In the genomic region with DNA sequence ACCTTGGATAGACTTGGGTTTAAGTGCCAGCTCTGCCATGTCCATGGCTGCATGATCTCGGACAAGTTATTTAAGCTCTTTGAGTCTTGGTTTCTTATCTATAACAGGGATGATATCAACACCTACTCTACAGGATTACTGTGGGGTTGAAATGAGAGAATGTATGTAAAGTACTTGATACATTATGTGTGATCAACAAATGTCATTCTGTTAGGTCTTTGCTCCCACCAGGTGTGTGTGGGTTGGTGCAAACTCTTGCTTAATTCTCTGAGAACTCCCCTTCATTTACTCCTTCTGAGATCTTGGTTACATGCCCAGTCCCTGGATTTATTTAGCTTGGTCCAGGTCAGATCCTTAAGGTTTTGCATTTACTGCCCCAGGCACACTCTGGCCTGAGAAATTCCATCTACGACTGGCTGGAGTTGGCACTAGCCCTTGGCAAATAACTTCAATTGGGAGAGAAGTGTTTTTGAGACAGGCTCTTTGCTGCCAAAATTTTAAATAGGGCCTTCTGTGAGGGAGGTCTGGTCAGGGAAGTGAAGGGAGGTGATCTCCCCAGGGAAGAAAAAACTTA, we compare ENCODE assay signal across 14 cellular contexts.
DNase-seq lines count a peak whose midpoint lies in the region; ATAC-seq and TF ChIP-seq lines count a peak whose summit lies in the region.
"Had no signal": no experiment of that assay in that cellular context is flagged by ENCODE, and none has a peak within 500 bp of the region (broad histone marks: within the 10 kb centered on the region; RNA-seq: fewer than 3 reads in every experiment).

No MANE protein-coding gene starts in this region.

- ATAC-seq in omental fat pad (ENCODE audit: low FRiP score) (peak; percentile 7), HG02840 (IDR thresholded peaks at IDR 0.05; ENCODE audit: low FRiP score, unreplicated experiment) (no peak)
- ATAC-seq: stimulated activated effector memory CD8-positive, alpha-beta T cell treated with anti-CD3 and anti-CD28 coated beads, Interleukin-12 subunit alpha, Interleukin-12 subunit beta, amount 100 ng/mL, for 72 hours; T-cell had no signal

- H3K27me3 ChIP-seq in mammary epithelial cell (ENCODE audit: insufficient read depth, low read length) (no peaks in the 10 kb centered on the region), duodenal mucosa (ENCODE audit: control insufficient read depth in 1 of 2, insufficient read depth in 2 of 2, low read length in 2 of 2) (no peaks in the 10 kb centered on the region), transverse colon (no peaks in the 10 kb centered on the region)
- H3K27me3 ChIP-seq: adrenal gland had no signal

- H3K27ac Mint-ChIP-seq in MCF 10A (ENCODE audit: low read depth, unreplicated experiment), result peak overlapping the region; percentile 99
- H3K27ac Mint-ChIP-seq: stimulated activated effector memory CD8-positive, alpha-beta T cell treated with anti-CD3 and anti-CD28 coated beads, Interleukin-12 subunit alpha, Interleukin-12 subunit beta, amount 100 ng/mL, for 72 hours; T-cell had no signal

- BruUV-seq in MCF 10A (replicated peaks; lab: Mats Ljungman, UMichigan) (no TSS peak), mammary epithelial cell (replicated peaks; lab: Mats Ljungman, UMichigan) (no TSS peak)

- no peak for TF ChIP-seq EP300 in transverse colon (IDR thresholded peaks at IDR 0.05; ENCODE audit: low read depth)

- H3K9me3 Mint-ChIP-seq in MCF 10A (ENCODE audit: unreplicated experiment), result no peaks in the 10 kb centered on the region
- H3K9me3 Mint-ChIP-seq: stimulated activated effector memory CD8-positive, alpha-beta T cell treated with anti-CD3 and anti-CD28 coated beads, Interleukin-12 subunit alpha, Interleukin-12 subunit beta, amount 100 ng/mL, for 72 hours; T-cell had no signal

- DNase-seq in MCF 10A (ENCODE audit: unreplicated experiment) (peak; percentile 77), mammary epithelial cell (no peak), omental fat pad (ENCODE audit: low spot score) (no peak), transverse colon (no peak), KBM-7 (no peak), GM03348 (ENCODE audit: low spot score) (no peak)
- DNase-seq: activated T-cell treated with anti-CD3 and anti-CD28 coated beads for 4 hours; adrenal gland; foreskin melanocyte; stimulated activated CD4-positive, alpha-beta T cell treated with anti-CD3 and anti-CD28 coated beads, Interleukin-4, amount 100 ng/mL, for 4 hours; T-cell had no signal

- H3K4me1 Mint-ChIP-seq in MCF 10A (ENCODE audit: insufficient read depth, unreplicated experiment), result peaks cover 51% of the 10 kb centered on the region
- H3K4me1 Mint-ChIP-seq: stimulated activated effector memory CD8-positive, alpha-beta T cell treated with anti-CD3 and anti-CD28 coated beads, Interleukin-12 subunit alpha, Interleukin-12 subunit beta, amount 100 ng/mL, for 72 hours; T-cell had no signal

- intact Hi-C loops in MCF 10A (cut with micrococcal nuclease) (no loop called here), mammary epithelial cell (cut with micrococcal nuclease) (no loop called here), transverse colon (cut with DNase I; ENCODE audit: low total_unique reads) (no loop called here)

- no peak overlapping the region for H3K4me3 ChIP-seq in mammary epithelial cell (replicated peaks in 1 of 3; ENCODE audit: insufficient read depth in 1 of 3, low read depth in 2 of 3, low read length in 3 of 3)
- no peak overlapping the region for H3K4me3 ChIP-seq in duodenal mucosa (ENCODE audit: low read depth in 1 of 2, low read length in 2 of 2)
- H3K4me3 ChIP-seq in transverse colon, result no peak overlapping the region
- H3K4me3 ChIP-seq: adrenal gland had no signal

- no peak overlapping the region for H3K4me3 Mint-ChIP-seq in MCF 10A (ENCODE audit: unreplicated experiment)
- H3K4me3 Mint-ChIP-seq: stimulated activated effector memory CD8-positive, alpha-beta T cell treated with anti-CD3 and anti-CD28 coated beads, Interleukin-12 subunit alpha, Interleukin-12 subunit beta, amount 100 ng/mL, for 72 hours; T-cell had no signal

- H3K4me2 ChIP-seq in mammary epithelial cell (ENCODE audit: insufficient read depth, low read depth, low read length), result no peak overlapping the region

- POLR2A ChIA-PET in MCF 10A (lab: Yijun Ruan, JAX), result interaction anchor here (0.6 to 5.7 kb wide), 9 partner anchors 11 to 124 kb away, joined by 3 to 213 read pairs (median 4); a partner anchor contains a TSS

- peaks cover 30% of the 10 kb centered on the region for H3K4me1 ChIP-seq in mammary epithelial cell (ENCODE audit: insufficient read depth, low read length)
- H3K4me1 ChIP-seq in duodenal mucosa (ENCODE audit: control insufficient read depth in 1 of 2, insufficient read depth in 2 of 2, low read length in 2 of 2), result peaks cover 24 to 35% of the 10 kb centered on the region in 2 donors
- H3K4me1 ChIP-seq in transverse colon, result peaks cover 49 to 70% (median 60%) of the 10 kb centered on the region in 4 donors

- no peaks in the 10 kb centered on the region for H4K20me1 ChIP-seq in mammary epithelial cell (ENCODE audit: insufficient read depth, low read length)

- no peak for TF ChIP-seq POLR2A in transverse colon (IDR thresholded peaks at IDR 0.05)

- no peak overlapping the region for H3K9ac ChIP-seq in mammary epithelial cell (ENCODE audit: insufficient read depth, low read length)
- no peak overlapping the region for H3K9ac ChIP-seq in duodenal mucosa (ENCODE audit: low read depth in 1 of 2, low read length in 2 of 2)

- dilution Hi-C loops in mammary epithelial cell (cut with HindIII; ENCODE audit: low sequenced_read_pairs), result loop anchor here (5.0 kb wide), 2 partner anchors 56 to 74 kb away; no protein-coding TSS in a partner anchor

- H3K79me2 ChIP-seq in mammary epithelial cell (ENCODE audit: insufficient read depth, low read length), result no peaks in the 10 kb centered on the region

- CTCF ChIA-PET in MCF 10A (lab: Yijun Ruan, JAX), result interaction anchor here (0.6 to 2.6 kb wide), 4 partner anchors 15 to 1838 kb away, joined by 3 to 15 read pairs (median 7); no protein-coding TSS in a partner anchor
- CTCF ChIA-PET in mammary epithelial cell (lab: Charles Lee; ENCODE audit: low non-redundant PET), result no interaction called here

- no peaks in the 10 kb centered on the region for H3K27me3 Mint-ChIP-seq in MCF 10A (ENCODE audit: insufficient read depth, unreplicated experiment)

- no peak overlapping the region for H2AFZ ChIP-seq in mammary epithelial cell (ENCODE audit: low read depth, low read length)

- in situ Hi-C loops in mammary epithelial cell (cut with MboI; ENCODE audit: low sequenced_read_pairs in 2 of 2) (loop anchor here in 1 of 2 donors (25.0 kb wide), 1 partner anchor 116 kb away; no protein-coding TSS in a partner anchor), transverse colon (cut with MboI; ENCODE audit: low pct_ligation_motif_present in 1 of 4, low pct_unique_long_range_greater_than_20kb in 1 of 4, low sequenced_read_pairs in 3 of 4) (loop anchor here in 2 of 4 donors (5.0 to 25.0 kb wide), 2 partner anchors 61 to 116 kb away; no protein-coding TSS in a partner anchor), KBM-7 (cut with MboI; ENCODE audit: low pct_unique_long_range_greater_than_20kb, low sequenced_read_pairs) (no loop called here)

- no peaks in the 10 kb centered on the region for H3K36me3 ChIP-seq in mammary epithelial cell (ENCODE audit: insufficient read depth, low read length)
- H3K36me3 ChIP-seq in duodenal mucosa (ENCODE audit: control insufficient read depth in 1 of 2, insufficient read depth in 2 of 2, low read length in 2 of 2), result no peaks in the 10 kb centered on the region
- H3K36me3 ChIP-seq in transverse colon, result no peaks in the 10 kb centered on the region
- H3K36me3 ChIP-seq: adrenal gland had no signal

- TF ChIP-seq CTCF in MCF 10A (IDR thresholded peaks at IDR 0.05; ENCODE audit: unreplicated experiment) (no peak), mammary epithelial cell (conservative IDR thresholded peaks at IDR 0.05 in 1 of 2, IDR thresholded peaks at IDR 0.05 in 1 of 2; ENCODE audit: extremely low read depth in 1 of 2, insufficient read depth in 1 of 2, low read depth in 1 of 2, low read length in 2 of 2) (no peak), omental fat pad (IDR thresholded peaks at IDR 0.05) (no peak), transverse colon (IDR thresholded peaks at IDR 0.05) (no peak)

- H3K36me3 Mint-ChIP-seq in MCF 10A (ENCODE audit: insufficient read depth, unreplicated experiment), result no peaks in the 10 kb centered on the region
- H3K36me3 Mint-ChIP-seq: stimulated activated effector memory CD8-positive, alpha-beta T cell treated with anti-CD3 and anti-CD28 coated beads, Interleukin-12 subunit alpha, Interleukin-12 subunit beta, amount 100 ng/mL, for 72 hours; T-cell had no signal

- 75% methylated on average over 2 of the region's 2 CpGs for WGBS in mammary epithelial cell (ENCODE audit: low coverage, missing lambda C conversion rate)
- 70 to 74% methylated on average over 1 to 2 of the region's 2 CpGs for whole genome bisulfite sequencing in transverse colon (ENCODE audit: low coverage in 1 of 2), 2 donors

- H3K27ac ChIP-seq in mammary epithelial cell (ENCODE audit: insufficient read depth, low read depth, low read length), result no peak overlapping the region
- H3K27ac ChIP-seq in duodenal mucosa (ENCODE audit: low read depth, low read length), result peak overlapping the region; percentile 54
- H3K27ac ChIP-seq in transverse colon, result peak overlapping the region; percentile 90 to 94 (median 92)

- H3K9me3 ChIP-seq in mammary epithelial cell (replicated peaks; ENCODE audit: insufficient read depth, low read length) (no peaks in the 10 kb centered on the region), duodenal mucosa (ENCODE audit: control insufficient read depth in 1 of 2, low read length in 2 of 2) (no peaks in the 10 kb centered on the region), transverse colon (no peaks in the 10 kb centered on the region)
- H3K9me3 ChIP-seq: adrenal gland had no signal
